ENCODE assay signal across 13 cellular contexts in the genomic region with DNA sequence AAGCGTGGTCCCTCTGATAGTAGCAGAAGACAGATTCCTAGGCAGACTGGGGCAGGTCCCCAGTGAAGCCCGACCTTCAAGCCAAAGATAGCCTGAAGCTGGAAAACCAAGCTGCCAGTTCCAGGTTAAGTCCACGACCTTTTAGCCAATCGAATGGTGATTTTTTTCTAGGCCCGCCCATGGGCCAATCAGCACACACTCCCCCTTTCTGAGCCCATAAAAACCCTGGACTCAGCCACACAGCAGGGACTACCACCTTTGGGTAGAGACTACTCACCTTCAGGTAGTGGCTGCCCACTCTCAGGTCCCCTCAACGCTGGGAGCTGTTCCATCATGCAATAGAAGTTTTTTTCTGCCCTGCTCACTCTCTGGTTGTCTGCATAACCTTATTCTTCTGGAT. TPM values are rescaled to one million over a fixed set of nuclear protein-coding genes. Genes with fewer than 3 reads are reported as not detected.
A peak's percentile ranks its signal among the peaks of the same experiment; 100 is the strongest.
DNase-seq lines count a peak whose midpoint lies in the region; ATAC-seq and TF ChIP-seq lines count a peak whose summit lies in the region.
"Had no signal": no experiment of that assay in that cellular context is flagged by ENCODE, and none has a peak within 500 bp of the region (broad histone marks: within the 10 kb centered on the region; RNA-seq: fewer than 3 reads in every experiment).

No MANE protein-coding gene starts in this region.

- no peaks in the 10 kb centered on the region for H3K9me3 ChIP-seq in right cardiac atrium (ENCODE audit: control insufficient read depth, low read length)
- H3K9me3 ChIP-seq in prostate gland: no peaks in the 10 kb centered on the region

- no peaks in the 10 kb centered on the region for H3K9me3 Mint-ChIP-seq in activated CD8-positive, alpha-beta T cell treated with anti-CD3 and anti-CD28 coated beads, Interleukin-2, amount 10 ng/mL, durations not matched to agents 7 days and 5 days (ENCODE audit: insufficient read depth)

- H3K27ac Mint-ChIP-seq in activated CD8-positive, alpha-beta T cell treated with anti-CD3 and anti-CD28 coated beads, Interleukin-2, amount 10 ng/mL, durations not matched to agents 7 days and 5 days: no peak overlapping the region

- POLR2A ChIA-PET in RWPE1 (lab: Yijun Ruan, JAX; ENCODE audit: low non-redundant PET): no interaction called here
- POLR2A ChIA-PET in activated CD8-positive, alpha-beta T cell treated with anti-CD3 and anti-CD28 coated beads, Interleukin-2, amount 10 ng/mL, durations not matched to agents 7 days and 5 days (lab: Charles Lee): no interaction called here

- H3K4me3 ChIP-seq in coronary artery: no peak overlapping the region
- no peak overlapping the region for H3K4me3 ChIP-seq in right cardiac atrium (ENCODE audit: low read length)
- no peak overlapping the region for H3K4me3 ChIP-seq in prostate gland

- no peak overlapping the region for H3K4me3 Mint-ChIP-seq in activated CD8-positive, alpha-beta T cell treated with anti-CD3 and anti-CD28 coated beads, Interleukin-2, amount 10 ng/mL, durations not matched to agents 7 days and 5 days
- H3K4me3 Mint-ChIP-seq: CD4-positive, alpha-beta memory T cell had no signal

- intact Hi-C loops in right cardiac atrium (cut with DNase I) (no loop called here), prostate gland (cut with DNase I) (no loop called here)

- peaks cover 5% of the 10 kb centered on the region for H3K36me3 Mint-ChIP-seq in activated CD8-positive, alpha-beta T cell treated with anti-CD3 and anti-CD28 coated beads, Interleukin-2, amount 10 ng/mL, durations not matched to agents 7 days and 5 days (ENCODE audit: low read depth)
- H3K36me3 Mint-ChIP-seq: CD4-positive, alpha-beta memory T cell had no signal

- H3K27me3 ChIP-seq in right cardiac atrium (ENCODE audit: control insufficient read depth, insufficient read depth) (no peaks in the 10 kb centered on the region), prostate gland (replicated peaks; ENCODE audit: insufficient read depth) (no peaks in the 10 kb centered on the region)

- no peaks in the 10 kb centered on the region for H3K27me3 Mint-ChIP-seq in activated CD8-positive, alpha-beta T cell treated with anti-CD3 and anti-CD28 coated beads, Interleukin-2, amount 10 ng/mL, durations not matched to agents 7 days and 5 days (ENCODE audit: low read depth)
- H3K27me3 Mint-ChIP-seq: CD4-positive, alpha-beta memory T cell had no signal

- H3K36me3 ChIP-seq in prostate gland: no peaks in the 10 kb centered on the region

- H3K4me1 ChIP-seq in right cardiac atrium (ENCODE audit: control insufficient read depth, insufficient read depth, low read length): peaks cover 5% of the 10 kb centered on the region
- H3K4me1 ChIP-seq in prostate gland (replicated peaks): peaks cover 12% of the 10 kb centered on the region

- ATAC-seq in right cardiac atrium (no peak), HG02852 (IDR thresholded peaks at IDR 0.05; ENCODE audit: unreplicated experiment) (no peak)
- ATAC-seq in activated CD8-positive, alpha-beta T cell treated with anti-CD3 and anti-CD28 coated beads, Interleukin-2, amount 10 ng/mL, durations not matched to agents 7 days and 5 days: no peak

- CTCF ChIA-PET in RWPE1 (lab: Yijun Ruan, JAX): no interaction called here
- CTCF ChIA-PET in activated CD8-positive, alpha-beta T cell treated with anti-CD3 and anti-CD28 coated beads, Interleukin-2, amount 10 ng/mL, durations not matched to agents 7 days and 5 days (lab: Charles Lee): no interaction called here

- 79% methylated on average over 6 of the region's 6 CpGs for WGBS in right cardiac atrium
- 87% methylated on average over 6 of the region's 6 CpGs for WGBS in prostate gland

- peak overlapping the region; percentile 99 for H3K27ac ChIP-seq in RWPE1
- H3K27ac ChIP-seq in coronary artery: no peak overlapping the region
- H3K27ac ChIP-seq in right cardiac atrium (ENCODE audit: low read length): peak overlapping the region; percentile 33
- H3K27ac ChIP-seq in prostate gland: peak overlapping the region; percentile 7 to 32

- H3K4me1 Mint-ChIP-seq in activated CD8-positive, alpha-beta T cell treated with anti-CD3 and anti-CD28 coated beads, Interleukin-2, amount 10 ng/mL, durations not matched to agents 7 days and 5 days (ENCODE audit: low read depth): peaks cover 4% of the 10 kb centered on the region
- H3K4me1 Mint-ChIP-seq: CD4-positive, alpha-beta memory T cell had no signal

- TF ChIP-seq POLR2A in prostate gland (IDR thresholded peaks at IDR 0.05): no peak

- DNase-seq in RWPE1 (ENCODE audit: low spot score) (no peak), coronary artery (ENCODE audit: low spot score) (peak; percentile 55), right cardiac atrium (no peak), prostate gland (ENCODE audit: low spot score) (no peak), cerebellum (ENCODE audit: low spot score) (no peak), inferior parietal cortex (ENCODE audit: extremely low spot score) (no peak)
- DNase-seq in activated CD8-positive, alpha-beta T cell treated with anti-CD3 and anti-CD28 coated beads, Interleukin-2, amount 10 ng/mL, durations not matched to agents 7 days and 5 days: no peak
- DNase-seq: CD4-positive, alpha-beta memory T cell; NCI-H1105 treated with DMSO at 0.1 percent for 48 hours; NCI-H187; NCI-H2171 treated with DMSO at 0.1 percent for 48 hours; NCI-H774 had no signal

- no peak for TF ChIP-seq CTCF in RWPE1 (conservative IDR thresholded peaks at IDR 0.05; ENCODE audit: low read depth)
- TF ChIP-seq CTCF in coronary artery (IDR thresholded peaks at IDR 0.05): no peak
- no peak for TF ChIP-seq CTCF in prostate gland (IDR thresholded peaks at IDR 0.05)

RNA-seq across cellular contexts. Expression of gene ADI1, which starts 14.5 kb away (rescaled TPM):
- total RNA-seq in right cardiac atrium (100 to 1,000 TPM; 124 to 195 (median 159) TPM), prostate gland (100 to 1,000 TPM in 1 of 2 donors, 10 to 100 TPM in 1; 81.7 to 270 TPM), cerebellum (11.8 TPM)
- polyA plus RNA-seq in right cardiac atrium: 132 TPM
- 10 to 100 TPM; 17.5 to 19.8 TPM for total RNA-seq in activated CD8-positive, alpha-beta T cell treated with anti-CD3 and anti-CD28 coated beads, Interleukin-2, amount 10 ng/mL, durations not matched to agents 7 days and 5 days

RNA-seq across cellular contexts. Expression of gene RNASEH1, which starts 24.3 kb away (rescaled TPM):
- 10 to 100 TPM; 19.6 to 21.2 (median 20.0) TPM for total RNA-seq in right cardiac atrium
- polyA plus RNA-seq in right cardiac atrium: 17.3 TPM
- total RNA-seq in prostate gland: 10 to 100 TPM; 19.1 to 31.5 TPM
- total RNA-seq in cerebellum: 18.1 TPM
- total RNA-seq in activated CD8-positive, alpha-beta T cell treated with anti-CD3 and anti-CD28 coated beads, Interleukin-2, amount 10 ng/mL, durations not matched to agents 7 days and 5 days: 10 to 100 TPM; 27.1 to 28.9 TPM

RNA-seq across cellular contexts. Expression of gene RPS7, which starts 41.2 kb away (rescaled TPM):
- 100 to 1,000 TPM; 741 to 785 (median 759) TPM for total RNA-seq in right cardiac atrium
- polyA plus RNA-seq in right cardiac atrium: 1,436 TPM
- 1,000 to 10,000 TPM; 1,200 to 3,706 TPM for total RNA-seq in prostate gland
- 595 TPM for total RNA-seq in cerebellum
- 1,000 to 10,000 TPM; 1,229 to 1,232 TPM for total RNA-seq in activated CD8-positive, alpha-beta T cell treated with anti-CD3 and anti-CD28 coated beads, Interleukin-2, amount 10 ng/mL, durations not matched to agents 7 days and 5 days

Comparison
In these comparisons a context has a peak if more than half of its experiments do, and no peak if none do; other contexts are left out.
1. H3K27ac ChIP-seq: peak in RWPE1 (single experiment), right cardiac atrium (single experiment) and prostate gland (2 of 2); none in coronary artery (0 of 2).